Comparison of ENCODE assay signal across 10 cellular contexts in genomic region chr5:79561525-79561893, GRCh38. TPM values are rescaled to one million over a fixed set of nuclear protein-coding genes. Genes with fewer than 3 reads are reported as not detected.
DNase-seq lines count a peak whose midpoint lies in the region; ATAC-seq and TF ChIP-seq lines count a peak whose summit lies in the region.
"Had no signal": no experiment of that assay in that cellular context is flagged by ENCODE, and none has a peak within 500 bp of the region (broad histone marks: within the 10 kb centered on the region; RNA-seq: fewer than 3 reads in every experiment).

No MANE protein-coding gene starts in this region.

- H3K4me3 Mint-ChIP-seq in dendritic cell treated with granulocyte-macrophage colony-stimulating factor and Interleukin-4, amounts not matched to agents 40 ng/mL and 50 ng/mL, for 4 days: no peak overlapping the region
- H3K4me3 Mint-ChIP-seq: WTC11 had no signal

- H4K20me1 ChIP-seq in BLaER1 (no peaks in the 10 kb centered on the region), KMS-11 (ENCODE audit: insufficient read depth) (no peaks in the 10 kb centered on the region)

- H3K4me3 ChIP-seq in BLaER1 (no peak overlapping the region), KMS-11 (IDR thresholded peaks at IDR 0.05; ENCODE audit: insufficient read depth, low read depth, low read length) (no peak overlapping the region), body of pancreas (no peak overlapping the region)

- peak overlapping the region; percentile 62 for H3K27ac ChIP-seq in BLaER1
- H3K27ac ChIP-seq in KMS-11: peak overlapping the region; percentile 83
- H3K27ac ChIP-seq in body of pancreas: no peak overlapping the region

- TF ChIP-seq POLR2A in body of pancreas (IDR thresholded peaks at IDR 0.05): no peak

- TF ChIP-seq CTCF in KMS-11 (conservative IDR thresholded peaks at IDR 0.05; ENCODE audit: low read depth, low read length) (no peak), body of pancreas (IDR thresholded peaks at IDR 0.05) (no peak)

- peaks cover 3% of the 10 kb centered on the region for H3K27me3 Mint-ChIP-seq in dendritic cell treated with granulocyte-macrophage colony-stimulating factor and Interleukin-4, amounts not matched to agents 40 ng/mL and 50 ng/mL, for 4 days

- H3K4me2 ChIP-seq in BLaER1 (peak overlapping the region; percentile 75), KMS-11 (peak overlapping the region; percentile 81)

- H3K4me1 ChIP-seq in BLaER1 (peaks cover 58% of the 10 kb centered on the region), KMS-11 (ENCODE audit: low read depth, poor library complexity, severe bottlenecking) (peaks cover 55% of the 10 kb centered on the region), body of pancreas (no peaks in the 10 kb centered on the region)

- no peaks in the 10 kb centered on the region for H3K9me3 Mint-ChIP-seq in dendritic cell treated with granulocyte-macrophage colony-stimulating factor and Interleukin-4, amounts not matched to agents 40 ng/mL and 50 ng/mL, for 4 days
- H3K9me3 Mint-ChIP-seq: WTC11 had no signal

- H3K4me1 Mint-ChIP-seq in dendritic cell treated with granulocyte-macrophage colony-stimulating factor and Interleukin-4, amounts not matched to agents 40 ng/mL and 50 ng/mL, for 4 days (ENCODE audit: low read depth): peaks cover 38% of the 10 kb centered on the region

- peak overlapping the region; percentile 66 for H3K27ac Mint-ChIP-seq in dendritic cell treated with granulocyte-macrophage colony-stimulating factor and Interleukin-4, amounts not matched to agents 40 ng/mL and 50 ng/mL, for 4 days

- H3K36me3 Mint-ChIP-seq in dendritic cell treated with granulocyte-macrophage colony-stimulating factor and Interleukin-4, amounts not matched to agents 40 ng/mL and 50 ng/mL, for 4 days (ENCODE audit: low read depth): no peaks in the 10 kb centered on the region
- H3K36me3 Mint-ChIP-seq: WTC11 had no signal

- H3K9ac ChIP-seq in BLaER1 (no peak overlapping the region), KMS-11 (peak overlapping the region; percentile 36; the same call in 1 of the 2 replicates)

- no peaks in the 10 kb centered on the region for H3K36me3 ChIP-seq in BLaER1
- no peaks in the 10 kb centered on the region for H3K36me3 ChIP-seq in KMS-11 (ENCODE audit: insufficient read depth)
- H3K36me3 ChIP-seq in body of pancreas (replicated peaks in 1 of 2; ENCODE audit: insufficient read depth in 1 of 2, low read depth in 2 of 2): no peaks in the 10 kb centered on the region

- ATAC-seq in GM21390 (IDR thresholded peaks at IDR 0.05; ENCODE audit: unreplicated experiment) (peak; percentile 45), body of pancreas (no peak), HG03520 (IDR thresholded peaks at IDR 0.05; ENCODE audit: unreplicated experiment) (no peak)
- ATAC-seq: WTC11 had no signal

- DNase-seq in islet precursor cell (no peak), T1000 (lab: John Stamatoyannopoulos, UW) (no peak), body of pancreas (no peak)
- DNase-seq: NCI-H2029 had no signal

- peak overlapping the region; percentile 67 for H2AFZ ChIP-seq in KMS-11 (ENCODE audit: low read depth)

- 63 to 83% methylated on average over 3 of the region's 3 CpGs for WGBS in body of pancreas, 2 donors

- H3K9me3 ChIP-seq in BLaER1 (no peaks in the 10 kb centered on the region), body of pancreas (no peaks in the 10 kb centered on the region)

- H3K79me2 ChIP-seq in KMS-11 (ENCODE audit: insufficient read depth, low read depth): no peaks in the 10 kb centered on the region

- no peaks in the 10 kb centered on the region for H3K27me3 ChIP-seq in BLaER1
- no peaks in the 10 kb centered on the region for H3K27me3 ChIP-seq in KMS-11 (ENCODE audit: insufficient read depth, low read depth)
- no peaks in the 10 kb centered on the region for H3K27me3 ChIP-seq in body of pancreas

- intact Hi-C loops in dendritic cell treated with granulocyte-macrophage colony-stimulating factor and Interleukin-4, amounts not matched to agents 40 ng/mL and 50 ng/mL, for 4 days (cut with micrococcal nuclease): no loop called here
- intact Hi-C loops in body of pancreas (cut with DNase I): no loop called here

RNA-seq across cellular contexts. Expression of gene HOMER1, which starts 47.6 kb away (rescaled TPM):
- 10 to 100 TPM in 1 of 2 donors, 1 to 10 TPM in 1; 1.6 to 11.9 TPM for total RNA-seq in body of pancreas

RNA-seq across cellular contexts. Expression of gene TENT2, which starts 50.7 kb away (rescaled TPM):
- 10 to 100 TPM; 44.6 to 50.1 TPM for total RNA-seq in body of pancreas

Comparison
In these comparisons a context has a peak if more than half of its experiments do, and no peak if none do; other contexts are left out.
1. H3K27ac ChIP-seq: peak in BLaER1 (single experiment) and KMS-11 (single experiment); none in body of pancreas (0 of 4).